Comparison of ENCODE assay signal across 8 cellular contexts in genomic region chr1:150549496-150550221, GRCh38. TPM values are rescaled to one million over a fixed set of nuclear protein-coding genes. Genes with fewer than 3 reads are reported as not detected.
A peak's percentile ranks its signal among the peaks of the same experiment; 100 is the strongest.
DNase-seq lines count a peak whose midpoint lies in the region; ATAC-seq and TF ChIP-seq lines count a peak whose summit lies in the region.

No MANE protein-coding gene starts in this region.

- peaks cover 23% of the 10 kb centered on the region for H3K4me1 Mint-ChIP-seq in CD4-positive, alpha-beta T cell (ENCODE audit: low read depth)

- no peak for TF ChIP-seq CTCF in CD4-positive, alpha-beta T cell (IDR thresholded peaks at IDR 0.05)
- TF ChIP-seq CTCF in SK-N-SH (IDR thresholded peaks at IDR 0.05) (no peak), fibroblast of the aortic adventitia (IDR thresholded peaks at IDR 0.05; ENCODE audit: insufficient read depth, low read length) (no peak), omental fat pad (IDR thresholded peaks at IDR 0.05) (no peak)

- intact Hi-C loops in CD4-positive, alpha-beta T cell (cut with DNase I, micrococcal nuclease): no loop called here

- no peak overlapping the region for H3K9ac ChIP-seq in SK-N-SH

- H3F3A ChIP-seq in SK-N-SH (replicated peaks; ENCODE audit: insufficient read depth): peaks cover 17% of the 10 kb centered on the region

- no peaks in the 10 kb centered on the region for H3K9me2 ChIP-seq in SK-N-SH

- no peaks in the 10 kb centered on the region for H3K9me3 ChIP-seq in CD4-positive, alpha-beta T cell (ENCODE audit: control insufficient read depth, low read length)
- H3K9me3 ChIP-seq in SK-N-SH: no peaks in the 10 kb centered on the region

- 58% methylated on average over 41 of the region's 43 CpGs for WGBS in SK-N-SH (ENCODE audit: low lambda C conversion rate)

- no peak for DNase-seq in CD4-positive, alpha-beta T cell
- DNase-seq in SK-N-SH (no peak), fibroblast of the aortic adventitia (ENCODE audit: low read depth) (peak; percentile 45), omental fat pad (ENCODE audit: low spot score) (no peak), COLO829 (ENCODE audit: low spot score) (no peak), NCI-H1694 treated with DMSO at 0.1 percent for 48 hours (lab: John Stamatoyannopoulos, UW) (no peak), DMS53 treated with DMSO at 0.1 percent for 48 hours (lab: John Stamatoyannopoulos, UW; ENCODE audit: unreplicated experiment) (no peak)

- no peak overlapping the region for H3K27ac Mint-ChIP-seq in CD4-positive, alpha-beta T cell

- H2AFZ ChIP-seq in SK-N-SH (ENCODE audit: low read depth): 0 out of 2 replicates have a peak overlapping the region, but pooled peaks have one; percentile 41

- peaks cover 8 to 13% of the 10 kb centered on the region in 2 experiments; a peak in 2 of 4 replicates for H3K4me1 ChIP-seq in SK-N-SH (ENCODE audit: control insufficient read depth in 1 of 2, insufficient read depth in 2 of 2, low read depth in 1 of 2, low read length in 1 of 2)

- H3K27ac ChIP-seq in CD4-positive, alpha-beta T cell (ENCODE audit: low read depth, low read length): no peak overlapping the region
- no peak overlapping the region for H3K27ac ChIP-seq in SK-N-SH (ENCODE audit: low read depth in 2 of 2, low read length in 1 of 2)

- H3K4me3 ChIP-seq in SK-N-SH (ENCODE audit: low read depth in 2 of 2, low read length in 1 of 2) (peak overlapping the region; percentile 19 to 33; a peak in 2 of 4 replicates), fibroblast of the aortic adventitia (ENCODE audit: low read depth, low read length) (peak overlapping the region; percentile 69)

- CTCF ChIA-PET in CD4-positive, alpha-beta T cell (lab: Charles Lee): interaction anchor here (1.5 kb wide), 1 partner anchor 70 kb away, joined by 6 read pairs; no protein-coding TSS in a partner anchor
- CTCF ChIA-PET in SK-N-SH (lab: Yijun Ruan, JAX): interaction anchor here (0.7 to 10.0 kb wide), 6 partner anchors 11 to 455 kb away, joined by 3 to 88 read pairs (median 6); no protein-coding TSS in a partner anchor

- H3K4me3 Mint-ChIP-seq in CD4-positive, alpha-beta T cell: peak overlapping the region; percentile 80

- H3K9me3 Mint-ChIP-seq in CD4-positive, alpha-beta T cell: no peaks in the 10 kb centered on the region

- TF ChIP-seq RAD21 in SK-N-SH (IDR thresholded peaks at IDR 0.05; ENCODE audit: low read length): no peak

- POLR2A ChIA-PET in CD4-positive, alpha-beta T cell (lab: Charles Lee): interaction anchor here (1.0 to 2.2 kb wide), 5 partner anchors 12 to 70 kb away, joined by 3 to 11 read pairs (median 3); no protein-coding TSS in a partner anchor
- POLR2A ChIA-PET in SK-N-SH (lab: Yijun Ruan, JAX): interaction anchor here (1.4 kb wide), 1 partner anchor 12 kb away, joined by 4 read pairs; no protein-coding TSS in a partner anchor

- peak overlapping the region; percentile 67 for H3K4me2 ChIP-seq in SK-N-SH

- no peaks in the 10 kb centered on the region for H4K20me1 ChIP-seq in SK-N-SH (ENCODE audit: insufficient read depth)

- H3K36me3 Mint-ChIP-seq in CD4-positive, alpha-beta T cell (ENCODE audit: low read depth): no peaks in the 10 kb centered on the region

- ATAC-seq in CD4-positive, alpha-beta T cell (ENCODE audit: poor library complexity): no peak
- ATAC-seq in omental fat pad (ENCODE audit: low FRiP score) (peak; percentile 13), HG02884 (IDR thresholded peaks at IDR 0.05; ENCODE audit: unreplicated experiment) (no peak)

- H3K36me3 ChIP-seq in SK-N-SH (replicated peaks in 1 of 2; ENCODE audit: control insufficient read depth in 1 of 2, insufficient read depth in 2 of 2, low read length in 1 of 2): no peaks in the 10 kb centered on the region

- peaks cover 15% of the 10 kb centered on the region for H3K27me3 ChIP-seq in CD4-positive, alpha-beta T cell (ENCODE audit: control insufficient read depth, insufficient read depth, low read length)
- no peaks in the 10 kb centered on the region for H3K27me3 ChIP-seq in SK-N-SH (ENCODE audit: insufficient read depth)

- no peaks in the 10 kb centered on the region for H3K79me2 ChIP-seq in SK-N-SH (ENCODE audit: insufficient read depth)

- peaks cover 34% of the 10 kb centered on the region for H3K27me3 Mint-ChIP-seq in CD4-positive, alpha-beta T cell

- TF ChIP-seq EP300 in SK-N-SH (IDR thresholded peaks at IDR 0.05; ENCODE audit: borderline replicate concordance in 1 of 2, low read depth in 1 of 2, low read length in 1 of 2): no peak

TF ChIP-seq in SK-N-SH, 30 proteins besides CTCF, POLR2A, EP300 and RAD21:
- no peak for TF ChIP-seq FOSL2 (IDR thresholded peaks at IDR 0.05; ENCODE audit: borderline replicate concordance, low read depth)
TF ChIP-seq in SK-N-SH: peak in this region for 0.

RNA-seq across cellular contexts. Expression of gene ADAMTSL4, which starts 0.5 kb away (rescaled TPM):
- under 1 TPM; 0.16 to 0.22 TPM for total RNA-seq in CD4-positive, alpha-beta T cell
- polyA plus RNA-seq in SK-N-SH (2012; rRNA removed): 2.4 and 3.4 TPM in 2 replicates
- polyA plus RNA-seq in SK-N-SH (2012; cell fraction: cytosol; rRNA removed): 1.9 and 3.0 TPM in 2 replicates
- polyA plus RNA-seq in SK-N-SH (2012; cell fraction: nucleus; rRNA removed): 11.2 and 16.1 TPM in 2 replicates
- total RNA-seq in fibroblast of the aortic adventitia (ENCODE audit: low replicate concordance): 11.9 and 13.0 TPM in 2 replicates
- 10 to 100 TPM; 33.7 to 46.6 (median 39.9) TPM for total RNA-seq in omental fat pad

RNA-seq across cellular contexts. Expression of gene MCL1, which starts 29.8 kb away (rescaled TPM):
- total RNA-seq in CD4-positive, alpha-beta T cell: 100 to 1,000 TPM; 737 to 747 TPM
- polyA plus RNA-seq in SK-N-SH (2012; rRNA removed): 110 and 131 TPM in 2 replicates
- polyA plus RNA-seq in SK-N-SH (2012; cell fraction: cytosol; rRNA removed): 70.8 and 82.9 TPM in 2 replicates
- 354 and 429 TPM in 2 replicates for polyA plus RNA-seq in SK-N-SH (2012; cell fraction: nucleus; rRNA removed)
- total RNA-seq in fibroblast of the aortic adventitia (ENCODE audit: low replicate concordance): 130 and 212 TPM in 2 replicates
- 100 to 1,000 TPM; 505 to 845 (median 657) TPM for total RNA-seq in omental fat pad

RNA-seq across cellular contexts. Expression of gene FALEC, which starts 34.1 kb away (rescaled TPM):
- total RNA-seq in CD4-positive, alpha-beta T cell: not detected
- 0.50 and 0.72 TPM in 2 replicates for polyA plus RNA-seq in SK-N-SH (2012; rRNA removed)
- 0.13 and 0.37 TPM in 2 replicates for polyA plus RNA-seq in SK-N-SH (2012; cell fraction: cytosol; rRNA removed)
- polyA plus RNA-seq in SK-N-SH (2012; cell fraction: nucleus; rRNA removed): 0.68 and 0.89 TPM in 2 replicates
- not detected in 2 replicates for total RNA-seq in fibroblast of the aortic adventitia (ENCODE audit: low replicate concordance)
- total RNA-seq in omental fat pad: not detected

RNA-seq across cellular contexts. Expression of gene ECM1, which starts 41.8 kb away (rescaled TPM):
- under 1 TPM in 1 of 2 experiments, not detected in 1; 0.31 TPM for total RNA-seq in CD4-positive, alpha-beta T cell
- polyA plus RNA-seq in SK-N-SH (2012; rRNA removed): 20.2 and 32.3 TPM in 2 replicates
- 9.6 and 16.2 TPM in 2 replicates for polyA plus RNA-seq in SK-N-SH (2012; cell fraction: cytosol; rRNA removed)
- 35.6 and 37.4 TPM in 2 replicates for polyA plus RNA-seq in SK-N-SH (2012; cell fraction: nucleus; rRNA removed)
- total RNA-seq in fibroblast of the aortic adventitia (ENCODE audit: low replicate concordance): 8.0 and 45.2 TPM in 2 replicates
- 10 to 100 TPM; 10.8 to 24.8 (median 18.5) TPM for total RNA-seq in omental fat pad

Comparison
In these comparisons a context has a peak if more than half of its experiments do, and no peak if none do; other contexts are left out.
1. RNA of gene ADAMTSL4, which starts 0.5 kb away (total RNA-seq): 33.7 to 46.6 TPM in omental fat pad and 11.9 to 13.0 TPM in fibroblast of the aortic adventitia; 0.16 to 0.22 TPM in CD4-positive, alpha-beta T cell; every median in the first group is over 10 times any median in the second.